In the genomic region with DNA sequence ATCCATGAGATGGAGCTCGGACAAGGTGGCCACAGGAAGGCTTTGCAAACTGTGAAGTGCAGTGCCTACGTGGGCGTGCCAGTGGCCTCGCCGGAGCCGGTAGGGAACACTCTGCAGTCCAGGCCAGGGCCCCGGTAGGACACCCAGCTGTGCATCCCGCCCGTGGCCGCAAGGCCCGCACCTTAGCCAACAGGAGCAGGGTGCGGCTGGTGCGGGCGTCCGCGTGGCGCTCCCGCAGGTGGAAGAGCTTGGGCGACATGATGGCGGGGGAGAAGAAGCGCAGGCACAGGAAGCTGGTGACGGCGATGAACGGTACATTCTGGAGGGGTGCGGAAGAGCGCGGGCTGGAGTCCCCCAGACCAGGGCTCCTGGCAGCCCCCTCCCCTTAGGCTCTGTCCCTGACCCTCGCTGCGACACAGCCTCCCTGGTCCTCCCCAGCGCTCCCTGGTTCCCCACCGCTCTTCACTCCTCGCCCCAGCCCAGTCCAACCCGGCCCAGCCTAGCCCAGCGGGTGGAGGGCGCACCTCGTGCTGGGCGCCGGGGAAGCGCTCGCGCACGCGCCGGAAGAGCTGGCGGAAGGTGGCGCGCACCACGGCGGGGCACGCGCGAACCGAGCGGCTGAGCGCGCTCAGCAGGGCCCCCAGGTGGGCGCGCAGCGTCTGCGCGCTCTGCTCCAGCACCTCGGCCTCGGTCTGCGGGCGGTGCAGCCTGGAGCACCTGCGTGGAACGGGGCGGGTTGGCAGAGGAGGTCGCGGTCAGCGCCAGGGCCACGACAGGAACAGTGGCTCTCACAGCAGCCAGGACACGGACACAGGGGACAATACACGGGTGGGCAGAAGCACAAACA, we compare ENCODE assay signal across 11 cellular contexts. TPM values are rescaled to one million over a fixed set of nuclear protein-coding genes. Genes with fewer than 3 reads are reported as not detected.
DNase-seq lines count a peak whose midpoint lies in the region; ATAC-seq, FAIRE-seq and TF ChIP-seq lines count a peak whose summit lies in the region.
"Not testable (repeated sequence)": the region's sequence is repeated elsewhere in the genome, so short reads cannot be mapped to it uniquely, and the experiment has no call there.
"Had no signal": no experiment of that assay in that cellular context is flagged by ENCODE, and none has a peak within 500 bp of the region (broad histone marks: within the 10 kb centered on the region; RNA-seq: fewer than 3 reads in every experiment).

No MANE protein-coding gene starts in this region.

- POLR2A ChIA-PET in HepG2 (lab: Yijun Ruan, JAX), result not testable (repeated sequence)

- FAIRE-seq in HepG2 (lab: Jason Lieb, UNC), result not testable (repeated sequence)

- H2AFZ ChIP-seq in HepG2 (ENCODE audit: low read length), result not testable (repeated sequence)

- intact Hi-C loops in HepG2 (cut with micrococcal nuclease; ENCODE audit: unreplicated experiment), result not testable (repeated sequence)

- not testable (repeated sequence) for TF ChIP-seq CTCF in GM12864 (IDR thresholded peaks at IDR 0.05; ENCODE audit: low read depth, low read length, missing control alignments); HFF-Myc (IDR thresholded peaks at IDR 0.05; ENCODE audit: low read depth, low read length, missing control alignments); HepG2 (CRISPR knock-in tag; IDR thresholded peaks at IDR 0.05)

- H3K27me3 ChIP-seq in HepG2 (ENCODE audit: control insufficient read depth in 1 of 2, insufficient read depth in 2 of 2, low read length in 2 of 2), result not testable (repeated sequence)

- H3K4me3 Mint-ChIP-seq in activated T-cell treated with anti-CD3 and anti-CD28 coated beads, Interleukin-2, amount 50 U/mL, for 4 hours, result not testable (repeated sequence)

- TF ChIP-seq EP300 in HepG2 (IDR thresholded peaks at IDR 0.05; ENCODE audit: low read depth in 2 of 2, low read length in 2 of 2); HepG2 (CRISPR knock-in tag; IDR thresholded peaks at IDR 0.05; ENCODE audit: borderline replicate concordance): not testable (repeated sequence)

- CTCF ChIA-PET in HepG2 (lab: Yijun Ruan, JAX; ENCODE audit: low intra/inter-chr PET ratio, low total read pairs), result not testable (repeated sequence)

- H3K36me3 Mint-ChIP-seq in activated T-cell treated with anti-CD3 and anti-CD28 coated beads, Interleukin-2, amount 50 U/mL, for 4 hours (ENCODE audit: insufficient read depth), result not testable (repeated sequence)

- not testable (repeated sequence) for H3K4me1 Mint-ChIP-seq in activated T-cell treated with anti-CD3 and anti-CD28 coated beads, Interleukin-2, amount 50 U/mL, for 4 hours (ENCODE audit: low read depth)

- not testable (repeated sequence) for TF ChIP-seq POLR2A in HepG2 (IDR thresholded peaks at IDR 0.05; ENCODE audit: insufficient read depth in 1 of 2, low read depth in 2 of 2, low read length in 2 of 2)

- not testable (repeated sequence) for H3K4me1 ChIP-seq in HepG2 (ENCODE audit: insufficient read depth, low read length)

- peak; percentile 46 for ATAC-seq in GM19438 (IDR thresholded peaks at IDR 0.05; ENCODE audit: low read depth, unreplicated experiment)
- ATAC-seq in HG03095 (IDR thresholded peaks at IDR 0.05; ENCODE audit: unreplicated experiment), result peak; percentile 70
- peak; percentile 89 to 90 for ATAC-seq in activated T-cell treated with anti-CD3 and anti-CD28 coated beads, Interleukin-2, amount 50 U/mL, for 4 hours
- ATAC-seq in HepG2, result peak; percentile 12

- not testable (repeated sequence) for H3K27me3 Mint-ChIP-seq in activated T-cell treated with anti-CD3 and anti-CD28 coated beads, Interleukin-2, amount 50 U/mL, for 4 hours (ENCODE audit: low read depth)

- not testable (repeated sequence) for H3K79me2 ChIP-seq in HepG2 (ENCODE audit: insufficient read depth, low read length)

- H3K4me3 ChIP-seq in GM12864 (ENCODE audit: low read depth, low read length), result peak overlapping the region; percentile 39
- H3K4me3 ChIP-seq in HFF-Myc (replicated peaks; ENCODE audit: low read depth, low read length), result peak overlapping the region; percentile 27
- H3K4me3 ChIP-seq in HepG2 (replicated peaks in 1 of 3; ENCODE audit: insufficient read depth in 1 of 3, low read depth in 2 of 3, low read length in 3 of 3), result not testable (repeated sequence)

- WGBS in HepG2 (ENCODE audit: low lambda C conversion rate), result no CpG with 5 or more reads among the region's 74 CpGs

- not testable (repeated sequence) for H3K4me2 ChIP-seq in HepG2 (ENCODE audit: low read depth, low read length)

- in situ Hi-C loops in HepG2 (cut with HindIII; ENCODE audit: extremely low pct_ligation_motif_present, low pct_unique_long_range_greater_than_20kb), result not testable (repeated sequence)

- H3K9me3 ChIP-seq in KOPT-K1 (ENCODE audit: insufficient read depth, low read length, poor library complexity, severe bottlenecking); HepG2 (ENCODE audit: low read length): not testable (repeated sequence)

- not testable (repeated sequence) for DNase-seq in GM12864 (ENCODE audit: low read depth); HFF-Myc (ENCODE audit: extremely low read depth, low read depth); activated T-cell treated with anti-CD3 and anti-CD28 coated beads, Interleukin-2, amount 50 U/mL, for 4 hours; HepG2 (ENCODE audit: low spot score)
- peak in 4 of 6 experiments; percentile 1 to 27 (median 4) for DNase-seq in stimulated activated naive CD4-positive, alpha-beta T cell (lab: John Stamatoyannopoulos, UW)

- H3K9ac ChIP-seq in HepG2 (ENCODE audit: insufficient read depth, low read depth, low read length), result not testable (repeated sequence)

- H3K9me3 Mint-ChIP-seq in activated T-cell treated with anti-CD3 and anti-CD28 coated beads, Interleukin-2, amount 50 U/mL, for 4 hours, result not testable (repeated sequence)

- peak overlapping the region; percentile 31 for H3K27ac ChIP-seq in KOPT-K1 (ENCODE audit: low read depth, low read length, poor library complexity, severe bottlenecking)
- H3K27ac ChIP-seq in HepG2 (ENCODE audit: extremely low read length, insufficient read depth, low read length), result not testable (repeated sequence)

- H3K36me3 ChIP-seq in KOPT-K1 (ENCODE audit: insufficient read depth, low read length); HepG2 (replicated peaks in 1 of 2; ENCODE audit: control insufficient read depth in 1 of 2, insufficient read depth in 2 of 2, low read length in 2 of 2): not testable (repeated sequence)

- BruUV-seq in HepG2 (replicated peaks; lab: Mats Ljungman, UMichigan), result not testable (repeated sequence)

- H4K20me1 ChIP-seq in HepG2 (ENCODE audit: insufficient read depth, low read length), result not testable (repeated sequence)

- TF ChIP-seq RAD21 in HepG2 (CRISPR knock-in tag; IDR thresholded peaks at IDR 0.05), result not testable (repeated sequence)

RNA-seq across cellular contexts. Expression of gene POLR2J2, which starts 18.2 kb away (rescaled TPM):
- 1 to 10 TPM; 5.8 to 8.5 (median 6.1) TPM for total RNA-seq in activated T-cell treated with anti-CD3 and anti-CD28 coated beads, Interleukin-2, amount 50 U/mL, for 4 hours
- 0.22 and 1.6 TPM in 2 replicates for total RNA-seq in HepG2 (2016; rRNA removed; fragmentation: Illumina TruSeq; extraction: Trizol)
- total RNA-seq in HepG2 (2016; cell fraction: cytosol; rRNA removed; fragmentation: Illumina TruSeq; extraction: Trizol; ENCODE audit: low read depth), result 1.3 and 1.4 TPM in 2 replicates
- total RNA-seq in HepG2 (2016; cell fraction: insoluble cytoplasmic fraction; rRNA removed; fragmentation: Illumina TruSeq; extraction: Trizol), result 0.51 and 1.3 TPM in 2 replicates
- 0.71 and 1.00 TPM in 2 replicates for total RNA-seq in HepG2 (2016; cell fraction: membrane; rRNA removed; fragmentation: Illumina TruSeq; extraction: Trizol)
- total RNA-seq in HepG2 (2016; cell fraction: nucleus; rRNA removed; fragmentation: Illumina TruSeq; extraction: Trizol), result 4.8 TPM in 2 replicates
- polyA plus RNA-seq in HepG2 (2011; rRNA removed), result 2.7 and 2.8 TPM in 2 replicates
- polyA plus RNA-seq in HepG2 (2011; cell fraction: cytosol; rRNA removed), result 0.05 and 0.21 TPM in 2 replicates
- polyA plus RNA-seq in HepG2 (2011; cell fraction: nucleus; rRNA removed), result 6.0 and 6.4 TPM in 2 replicates
- polyA plus RNA-seq in HepG2 (2012), result 0.88 and 1.0 TPM in 2 replicates
- 0.14 TPM in 1 of 2 replicates, not detected in the other for polyA plus RNA-seq in HepG2 (2016; cell fraction: cytosol; fragmentation: Illumina TruSeq; extraction: Trizol; ENCODE audit: low read depth)
- 0.17 and 0.29 TPM in 2 replicates for polyA plus RNA-seq in HepG2 (2016; cell fraction: insoluble cytoplasmic fraction; fragmentation: Illumina TruSeq; extraction: Trizol; ENCODE audit: low read depth)
- polyA plus RNA-seq in HepG2 (2016; cell fraction: membrane; fragmentation: Illumina TruSeq; extraction: Trizol; ENCODE audit: low read depth), result 0.28 TPM in 1 of 2 replicates, not detected in the other
- polyA plus RNA-seq in HepG2 (2016; cell fraction: nucleus; fragmentation: Illumina TruSeq; extraction: Trizol; ENCODE audit: insufficient read depth, low read depth), result 5.0 and 6.1 TPM in 2 replicates
- polyA minus RNA-seq in HepG2 (2011; rRNA and poly(A)+ RNA removed; ENCODE audit: low replicate concordance), result 7.6 and 8.3 TPM in 2 replicates
- 0.40 TPM in 1 of 2 replicates, not detected in the other for polyA minus RNA-seq in HepG2 (2011; cell fraction: cytosol; rRNA and poly(A)+ RNA removed)
- polyA minus RNA-seq in HepG2 (2011; cell fraction: nucleus; rRNA and poly(A)+ RNA removed), result 8.9 and 14.3 TPM in 2 replicates

RNA-seq across cellular contexts. Expression of gene SPDYE2B, which starts 39.5 kb away (rescaled TPM):
- not detected for total RNA-seq in activated T-cell treated with anti-CD3 and anti-CD28 coated beads, Interleukin-2, amount 50 U/mL, for 4 hours
- not detected in 2 replicates for total RNA-seq in HepG2 (2016; rRNA removed; fragmentation: Illumina TruSeq; extraction: Trizol)
- total RNA-seq in HepG2 (2016; cell fraction: cytosol; rRNA removed; fragmentation: Illumina TruSeq; extraction: Trizol; ENCODE audit: low read depth), result not detected in 2 replicates
- total RNA-seq in HepG2 (2016; cell fraction: insoluble cytoplasmic fraction; rRNA removed; fragmentation: Illumina TruSeq; extraction: Trizol), result not detected in 2 replicates
- not detected in 2 replicates for total RNA-seq in HepG2 (2016; cell fraction: membrane; rRNA removed; fragmentation: Illumina TruSeq; extraction: Trizol)
- not detected in 2 replicates for total RNA-seq in HepG2 (2016; cell fraction: nucleus; rRNA removed; fragmentation: Illumina TruSeq; extraction: Trizol)
- polyA plus RNA-seq in HepG2 (2011; rRNA removed), result not detected in 2 replicates
- not detected in 2 replicates for polyA plus RNA-seq in HepG2 (2011; cell fraction: cytosol; rRNA removed)
- polyA plus RNA-seq in HepG2 (2011; cell fraction: nucleus; rRNA removed), result not detected in 2 replicates
- not detected in 2 replicates for polyA plus RNA-seq in HepG2 (2012)
- polyA plus RNA-seq in HepG2 (2016; cell fraction: cytosol; fragmentation: Illumina TruSeq; extraction: Trizol; ENCODE audit: low read depth), result not detected in 2 replicates
- not detected in 2 replicates for polyA plus RNA-seq in HepG2 (2016; cell fraction: insoluble cytoplasmic fraction; fragmentation: Illumina TruSeq; extraction: Trizol; ENCODE audit: low read depth)
- polyA plus RNA-seq in HepG2 (2016; cell fraction: membrane; fragmentation: Illumina TruSeq; extraction: Trizol; ENCODE audit: low read depth), result not detected in 2 replicates
- polyA plus RNA-seq in HepG2 (2016; cell fraction: nucleus; fragmentation: Illumina TruSeq; extraction: Trizol; ENCODE audit: insufficient read depth, low read depth), result not detected in 2 replicates
- polyA minus RNA-seq in HepG2 (2011; rRNA and poly(A)+ RNA removed; ENCODE audit: low replicate concordance), result not detected in 2 replicates
- not detected in 2 replicates for polyA minus RNA-seq in HepG2 (2011; cell fraction: cytosol; rRNA and poly(A)+ RNA removed)
- polyA minus RNA-seq in HepG2 (2011; cell fraction: nucleus; rRNA and poly(A)+ RNA removed), result not detected in 2 replicates
- total RNA-seq: H9, IMR-90, psoas muscle had no signal
- polyA plus RNA-seq: IMR-90, psoas muscle had no signal

RNA-seq across cellular contexts. Expression of gene UPK3BL1, which starts 47.1 kb away (rescaled TPM):
- 10 to 100 TPM; 11.3 to 22.0 (median 12.7) TPM for total RNA-seq in activated T-cell treated with anti-CD3 and anti-CD28 coated beads, Interleukin-2, amount 50 U/mL, for 4 hours
- 3.5 and 6.3 TPM in 2 replicates for total RNA-seq in HepG2 (2016; rRNA removed; fragmentation: Illumina TruSeq; extraction: Trizol)
- total RNA-seq in HepG2 (2016; cell fraction: cytosol; rRNA removed; fragmentation: Illumina TruSeq; extraction: Trizol; ENCODE audit: low read depth), result 7.6 and 9.1 TPM in 2 replicates
- total RNA-seq in HepG2 (2016; cell fraction: insoluble cytoplasmic fraction; rRNA removed; fragmentation: Illumina TruSeq; extraction: Trizol), result 3.5 and 6.1 TPM in 2 replicates
- 5.1 and 7.2 TPM in 2 replicates for total RNA-seq in HepG2 (2016; cell fraction: membrane; rRNA removed; fragmentation: Illumina TruSeq; extraction: Trizol)
- total RNA-seq in HepG2 (2016; cell fraction: nucleus; rRNA removed; fragmentation: Illumina TruSeq; extraction: Trizol), result 9.8 and 11.9 TPM in 2 replicates
- polyA plus RNA-seq in HepG2 (2011; rRNA removed), result 13.8 and 20.5 TPM in 2 replicates
- polyA plus RNA-seq in HepG2 (2011; cell fraction: cytosol; rRNA removed), result 0.60 and 1.4 TPM in 2 replicates
- 50.7 and 51.6 TPM in 2 replicates for polyA plus RNA-seq in HepG2 (2011; cell fraction: nucleus; rRNA removed)
- 6.2 and 10.7 TPM in 2 replicates for polyA plus RNA-seq in HepG2 (2012)
- polyA plus RNA-seq in HepG2 (2016; cell fraction: cytosol; fragmentation: Illumina TruSeq; extraction: Trizol; ENCODE audit: low read depth), result 5.1 and 8.1 TPM in 2 replicates
- 4.3 TPM in 1 of 2 replicates, not detected in the other for polyA plus RNA-seq in HepG2 (2016; cell fraction: insoluble cytoplasmic fraction; fragmentation: Illumina TruSeq; extraction: Trizol; ENCODE audit: low read depth)
- polyA plus RNA-seq in HepG2 (2016; cell fraction: membrane; fragmentation: Illumina TruSeq; extraction: Trizol; ENCODE audit: low read depth), result 4.4 and 5.1 TPM in 2 replicates
- 49.7 and 57.0 TPM in 2 replicates for polyA plus RNA-seq in HepG2 (2016; cell fraction: nucleus; fragmentation: Illumina TruSeq; extraction: Trizol; ENCODE audit: insufficient read depth, low read depth)
- 12.1 and 17.4 TPM in 2 replicates for polyA minus RNA-seq in HepG2 (2011; rRNA and poly(A)+ RNA removed; ENCODE audit: low replicate concordance)
- 2.2 and 5.1 TPM in 2 replicates for polyA minus RNA-seq in HepG2 (2011; cell fraction: cytosol; rRNA and poly(A)+ RNA removed)
- 3.9 and 9.7 TPM in 2 replicates for polyA minus RNA-seq in HepG2 (2011; cell fraction: nucleus; rRNA and poly(A)+ RNA removed)

RNA-seq across cellular contexts. Expression of gene FAM185A, which starts 59.1 kb away (rescaled TPM):
- 10 to 100 TPM in 2 of 3 donors, 1 to 10 TPM in 1; 9.1 to 12.9 (median 10.3) TPM for total RNA-seq in activated T-cell treated with anti-CD3 and anti-CD28 coated beads, Interleukin-2, amount 50 U/mL, for 4 hours
- 11.6 and 12.9 TPM in 2 replicates for total RNA-seq in HepG2 (2016; rRNA removed; fragmentation: Illumina TruSeq; extraction: Trizol)
- total RNA-seq in HepG2 (2016; cell fraction: cytosol; rRNA removed; fragmentation: Illumina TruSeq; extraction: Trizol; ENCODE audit: low read depth), result 5.0 and 6.2 TPM in 2 replicates
- total RNA-seq in HepG2 (2016; cell fraction: insoluble cytoplasmic fraction; rRNA removed; fragmentation: Illumina TruSeq; extraction: Trizol), result 10.9 and 11.9 TPM in 2 replicates
- total RNA-seq in HepG2 (2016; cell fraction: membrane; rRNA removed; fragmentation: Illumina TruSeq; extraction: Trizol), result 4.1 and 5.3 TPM in 2 replicates
- total RNA-seq in HepG2 (2016; cell fraction: nucleus; rRNA removed; fragmentation: Illumina TruSeq; extraction: Trizol), result 18.2 and 19.6 TPM in 2 replicates
- polyA plus RNA-seq in HepG2 (2011; rRNA removed), result 5.0 and 5.4 TPM in 2 replicates
- polyA plus RNA-seq in HepG2 (2011; cell fraction: cytosol; rRNA removed), result 4.1 and 5.4 TPM in 2 replicates
- polyA plus RNA-seq in HepG2 (2011; cell fraction: nucleus; rRNA removed), result 15.7 and 15.8 TPM in 2 replicates
- polyA plus RNA-seq in HepG2 (2012), result 1.7 and 5.4 TPM in 2 replicates
- 1.1 and 1.3 TPM in 2 replicates for polyA plus RNA-seq in HepG2 (2016; cell fraction: cytosol; fragmentation: Illumina TruSeq; extraction: Trizol; ENCODE audit: low read depth)
- 9.7 and 10.4 TPM in 2 replicates for polyA plus RNA-seq in HepG2 (2016; cell fraction: insoluble cytoplasmic fraction; fragmentation: Illumina TruSeq; extraction: Trizol; ENCODE audit: low read depth)
- 2.2 and 2.6 TPM in 2 replicates for polyA plus RNA-seq in HepG2 (2016; cell fraction: membrane; fragmentation: Illumina TruSeq; extraction: Trizol; ENCODE audit: low read depth)
- 10.1 and 11.2 TPM in 2 replicates for polyA plus RNA-seq in HepG2 (2016; cell fraction: nucleus; fragmentation: Illumina TruSeq; extraction: Trizol; ENCODE audit: insufficient read depth, low read depth)
- 12.2 TPM in 2 replicates for polyA minus RNA-seq in HepG2 (2011; rRNA and poly(A)+ RNA removed; ENCODE audit: low replicate concordance)
- 5.0 and 6.1 TPM in 2 replicates for polyA minus RNA-seq in HepG2 (2011; cell fraction: cytosol; rRNA and poly(A)+ RNA removed)
- polyA minus RNA-seq in HepG2 (2011; cell fraction: nucleus; rRNA and poly(A)+ RNA removed), result 25.9 and 26.7 TPM in 2 replicates

Comparison
In these comparisons a context has a peak if more than half of its experiments do, and no peak if none do; other contexts are left out.
1. ATAC-seq: peak in every context shown above with its lines; median percentile 90 in activated T-cell treated with anti-CD3 and anti-CD28 coated beads, Interleukin-2, amount 50 U/mL, for 4 hours; 70 in HG03095; 46 in GM19438; 12 in HepG2.